In the genomic region with DNA sequence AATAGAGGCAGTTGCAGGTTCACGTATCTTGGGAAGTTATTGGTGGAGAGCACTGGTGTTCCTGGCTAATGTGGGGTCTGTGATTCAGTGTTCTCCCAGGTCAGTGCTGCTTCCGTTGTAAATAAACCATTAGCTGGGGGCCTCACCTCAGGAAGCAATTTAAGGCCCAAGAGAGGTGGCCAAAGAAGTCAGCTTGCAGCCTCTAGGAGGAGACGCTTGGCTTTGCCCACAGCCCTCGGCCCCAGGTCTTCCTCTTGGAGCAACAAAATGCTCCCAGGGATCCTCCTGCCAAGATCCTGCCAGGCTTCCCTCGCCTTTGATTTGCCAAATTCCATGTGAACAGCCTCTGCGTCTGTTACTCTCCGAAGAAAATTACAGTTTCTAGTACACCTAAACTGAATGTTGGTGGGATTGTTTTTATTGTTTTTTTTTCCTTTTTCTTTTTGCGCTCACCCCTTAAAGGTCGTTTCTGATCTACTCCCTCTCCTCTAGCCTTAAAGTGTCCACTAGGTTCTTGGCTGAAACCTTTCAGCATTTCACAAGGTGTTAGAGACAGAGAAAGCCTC, we compare ENCODE assay signal across 1 cellular context.
TF ChIP-seq lines count a peak whose summit lies in the region.

No MANE protein-coding gene starts in this region.

TF ChIP-seq in HepG2, 621 proteins besides CTCF, POLR2A, EP300 and RAD21 (continued from another document and continues in another):
- TF ChIP-seq, protein P1, sequence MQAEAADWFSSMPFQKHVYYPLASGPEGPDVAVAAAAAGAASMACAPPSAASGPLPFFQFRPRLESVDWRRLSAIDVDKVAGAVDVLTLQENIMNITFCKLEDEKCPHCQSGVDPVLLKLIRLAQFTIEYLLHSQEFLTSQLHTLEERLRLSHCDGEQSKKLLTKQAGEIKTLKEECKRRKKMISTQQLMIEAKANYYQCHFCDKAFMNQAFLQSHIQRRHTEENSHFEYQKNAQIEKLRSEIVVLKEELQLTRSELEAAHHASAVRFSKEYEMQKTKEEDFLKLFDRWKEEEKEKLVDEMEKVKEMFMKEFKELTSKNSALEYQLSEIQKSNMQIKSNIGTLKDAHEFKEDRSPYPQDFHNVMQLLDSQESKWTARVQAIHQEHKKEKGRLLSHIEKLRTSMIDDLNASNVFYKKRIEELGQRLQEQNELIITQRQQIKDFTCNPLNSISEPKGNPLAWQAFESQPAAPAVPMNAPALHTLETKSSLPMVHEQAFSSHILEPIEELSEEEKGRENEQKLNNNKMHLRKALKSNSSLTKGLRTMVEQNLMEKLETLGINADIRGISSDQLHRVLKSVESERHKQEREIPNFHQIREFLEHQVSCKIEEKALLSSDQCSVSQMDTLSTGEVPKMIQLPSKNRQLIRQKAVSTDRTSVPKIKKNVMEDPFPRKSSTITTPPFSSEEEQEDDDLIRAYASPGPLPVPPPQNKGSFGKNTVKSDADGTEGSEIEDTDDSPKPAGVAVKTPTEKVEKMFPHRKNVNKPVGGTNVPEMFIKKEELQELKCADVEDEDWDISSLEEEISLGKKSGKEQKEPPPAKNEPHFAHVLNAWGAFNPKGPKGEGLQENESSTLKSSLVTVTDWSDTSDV (CRISPR knock-in tag; IDR thresholded peaks at IDR 0.05): no peak
- TF ChIP-seq SYNCRIP (IDR thresholded peaks at IDR 0.05; ENCODE audit: insufficient read depth, low read depth, low read length) (no peak), ZNF274 (CRISPR knock-in tag; IDR thresholded peaks at IDR 0.05) (no peak), FOXA1 (IDR thresholded peaks at IDR 0.05) (no peak), FOXA1 (CRISPR knock-in tag; IDR thresholded peaks at IDR 0.05) (no peak), ELF3 (CRISPR knock-in tag; IDR thresholded peaks at IDR 0.05) (no peak), POLR2AphosphoS5 (IDR thresholded peaks at IDR 0.05; ENCODE audit: low read depth, low read length) (no peak), EHMT2 (IDR thresholded peaks at IDR 0.05; ENCODE audit: borderline replicate concordance, low read depth, low read length) (no peak), JUN (CRISPR knock-in tag; IDR thresholded peaks at IDR 0.05) (no peak), ZNF20 (CRISPR knock-in tag; IDR thresholded peaks at IDR 0.05) (no peak), REPIN1 (CRISPR knock-in tag; IDR thresholded peaks at IDR 0.05; ENCODE audit: borderline replicate concordance, low read depth) (no peak), MED1 (CRISPR knock-in tag; IDR thresholded peaks at IDR 0.05) (no peak), SIN3A (IDR thresholded peaks at IDR 0.05; ENCODE audit: borderline replicate concordance, low read depth, low read length) (no peak), ZMYM4 (CRISPR knock-in tag; IDR thresholded peaks at IDR 0.05) (peak; percentile 19; the same call in 1 of the 2 replicates), PRPF4 (IDR thresholded peaks at IDR 0.05; ENCODE audit: low read depth, low read length, poor library complexity, severe bottlenecking) (no peak), MATR3 (CRISPR knock-in tag; IDR thresholded peaks at IDR 0.05) (no peak), MIER3 (CRISPR knock-in tag; IDR thresholded peaks at IDR 0.05; ENCODE audit: borderline replicate concordance) (no peak), HNRNPUL1 (IDR thresholded peaks at IDR 0.05; ENCODE audit: low read depth, low read length) (no peak), ZNF343 (CRISPR knock-in tag; IDR thresholded peaks at IDR 0.05) (no peak), ZKSCAN1 (IDR thresholded peaks at IDR 0.05; ENCODE audit: low read length) (no peak), FIP1L1 (IDR thresholded peaks at IDR 0.05; ENCODE audit: borderline replicate concordance, insufficient read depth, low read depth, low read length) (no peak), THYN1 (CRISPR knock-in tag; IDR thresholded peaks at IDR 0.05; ENCODE audit: borderline replicate concordance, low read depth) (no peak), EEA1 (CRISPR knock-in tag; IDR thresholded peaks at IDR 0.05; ENCODE audit: borderline replicate concordance) (no peak), RXRB (CRISPR knock-in tag; IDR thresholded peaks at IDR 0.05; ENCODE audit: borderline replicate concordance) (peak; percentile 34; the same call in 1 of the 2 replicates), ZNF326 (CRISPR knock-in tag; IDR thresholded peaks at IDR 0.05; ENCODE audit: borderline replicate concordance) (no peak)
- TF ChIP-seq, protein P2, sequence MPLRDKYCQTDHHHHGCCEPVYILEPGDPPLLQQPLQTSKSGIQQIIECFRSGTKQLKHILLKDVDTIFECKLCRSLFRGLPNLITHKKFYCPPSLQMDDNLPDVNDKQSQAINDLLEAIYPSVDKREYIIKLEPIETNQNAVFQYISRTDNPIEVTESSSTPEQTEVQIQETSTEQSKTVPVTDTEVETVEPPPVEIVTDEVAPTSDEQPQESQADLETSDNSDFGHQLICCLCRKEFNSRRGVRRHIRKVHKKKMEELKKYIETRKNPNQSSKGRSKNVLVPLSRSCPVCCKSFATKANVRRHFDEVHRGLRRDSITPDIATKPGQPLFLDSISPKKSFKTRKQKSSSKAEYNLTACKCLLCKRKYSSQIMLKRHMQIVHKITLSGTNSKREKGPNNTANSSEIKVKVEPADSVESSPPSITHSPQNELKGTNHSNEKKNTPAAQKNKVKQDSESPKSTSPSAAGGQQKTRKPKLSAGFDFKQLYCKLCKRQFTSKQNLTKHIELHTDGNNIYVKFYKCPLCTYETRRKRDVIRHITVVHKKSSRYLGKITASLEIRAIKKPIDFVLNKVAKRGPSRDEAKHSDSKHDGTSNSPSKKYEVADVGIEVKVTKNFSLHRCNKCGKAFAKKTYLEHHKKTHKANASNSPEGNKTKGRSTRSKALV (CRISPR knock-in tag; IDR thresholded peaks at IDR 0.05): no peak
- TF ChIP-seq, protein P3, sequence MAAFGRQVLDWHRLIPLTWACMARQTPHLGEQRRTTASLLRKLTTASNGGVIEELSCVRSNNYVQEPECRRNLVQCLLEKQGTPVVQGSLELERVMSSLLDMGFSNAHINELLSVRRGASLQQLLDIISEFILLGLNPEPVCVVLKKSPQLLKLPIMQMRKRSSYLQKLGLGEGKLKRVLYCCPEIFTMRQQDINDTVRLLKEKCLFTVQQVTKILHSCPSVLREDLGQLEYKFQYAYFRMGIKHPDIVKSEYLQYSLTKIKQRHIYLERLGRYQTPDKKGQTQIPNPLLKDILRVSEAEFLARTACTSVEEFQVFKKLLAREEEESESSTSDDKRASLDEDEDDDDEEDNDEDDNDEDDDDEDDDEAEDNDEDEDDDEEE (CRISPR knock-in tag; IDR thresholded peaks at IDR 0.05): 0 out of 2 replicates have a peak, but pooled peaks have one; percentile 13
- TF ChIP-seq, protein P4, sequence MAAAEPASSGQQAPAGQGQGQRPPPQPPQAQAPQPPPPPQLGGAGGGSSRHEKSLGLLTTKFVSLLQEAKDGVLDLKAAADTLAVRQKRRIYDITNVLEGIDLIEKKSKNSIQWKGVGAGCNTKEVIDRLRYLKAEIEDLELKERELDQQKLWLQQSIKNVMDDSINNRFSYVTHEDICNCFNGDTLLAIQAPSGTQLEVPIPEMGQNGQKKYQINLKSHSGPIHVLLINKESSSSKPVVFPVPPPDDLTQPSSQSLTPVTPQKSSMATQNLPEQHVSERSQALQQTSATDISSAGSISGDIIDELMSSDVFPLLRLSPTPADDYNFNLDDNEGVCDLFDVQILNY (CRISPR knock-in tag; conservative IDR thresholded peaks at IDR 0.05): no peak
- TF ChIP-seq, protein P5, sequence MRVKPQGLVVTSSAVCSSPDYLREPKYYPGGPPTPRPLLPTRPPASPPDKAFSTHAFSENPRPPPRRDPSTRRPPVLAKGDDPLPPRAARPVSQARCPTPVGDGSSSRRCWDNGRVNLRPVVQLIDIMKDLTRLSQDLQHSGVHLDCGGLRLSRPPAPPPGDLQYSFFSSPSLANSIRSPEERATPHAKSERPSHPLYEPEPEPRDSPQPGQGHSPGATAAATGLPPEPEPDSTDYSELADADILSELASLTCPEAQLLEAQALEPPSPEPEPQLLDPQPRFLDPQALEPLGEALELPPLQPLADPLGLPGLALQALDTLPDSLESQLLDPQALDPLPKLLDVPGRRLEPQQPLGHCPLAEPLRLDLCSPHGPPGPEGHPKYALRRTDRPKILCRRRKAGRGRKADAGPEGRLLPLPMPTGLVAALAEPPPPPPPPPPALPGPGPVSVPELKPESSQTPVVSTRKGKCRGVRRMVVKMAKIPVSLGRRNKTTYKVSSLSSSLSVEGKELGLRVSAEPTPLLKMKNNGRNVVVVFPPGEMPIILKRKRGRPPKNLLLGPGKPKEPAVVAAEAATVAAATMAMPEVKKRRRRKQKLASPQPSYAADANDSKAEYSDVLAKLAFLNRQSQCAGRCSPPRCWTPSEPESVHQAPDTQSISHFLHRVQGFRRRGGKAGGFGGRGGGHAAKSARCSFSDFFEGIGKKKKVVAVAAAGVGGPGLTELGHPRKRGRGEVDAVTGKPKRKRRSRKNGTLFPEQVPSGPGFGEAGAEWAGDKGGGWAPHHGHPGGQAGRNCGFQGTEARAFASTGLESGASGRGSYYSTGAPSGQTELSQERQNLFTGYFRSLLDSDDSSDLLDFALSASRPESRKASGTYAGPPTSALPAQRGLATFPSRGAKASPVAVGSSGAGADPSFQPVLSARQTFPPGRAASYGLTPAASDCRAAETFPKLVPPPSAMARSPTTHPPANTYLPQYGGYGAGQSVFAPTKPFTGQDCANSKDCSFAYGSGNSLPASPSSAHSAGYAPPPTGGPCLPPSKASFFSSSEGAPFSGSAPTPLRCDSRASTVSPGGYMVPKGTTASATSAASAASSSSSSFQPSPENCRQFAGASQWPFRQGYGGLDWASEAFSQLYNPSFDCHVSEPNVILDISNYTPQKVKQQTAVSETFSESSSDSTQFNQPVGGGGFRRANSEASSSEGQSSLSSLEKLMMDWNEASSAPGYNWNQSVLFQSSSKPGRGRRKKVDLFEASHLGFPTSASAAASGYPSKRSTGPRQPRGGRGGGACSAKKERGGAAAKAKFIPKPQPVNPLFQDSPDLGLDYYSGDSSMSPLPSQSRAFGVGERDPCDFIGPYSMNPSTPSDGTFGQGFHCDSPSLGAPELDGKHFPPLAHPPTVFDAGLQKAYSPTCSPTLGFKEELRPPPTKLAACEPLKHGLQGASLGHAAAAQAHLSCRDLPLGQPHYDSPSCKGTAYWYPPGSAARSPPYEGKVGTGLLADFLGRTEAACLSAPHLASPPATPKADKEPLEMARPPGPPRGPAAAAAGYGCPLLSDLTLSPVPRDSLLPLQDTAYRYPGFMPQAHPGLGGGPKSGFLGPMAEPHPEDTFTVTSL (CRISPR knock-in tag; IDR thresholded peaks at IDR 0.05; ENCODE audit: borderline replicate concordance): no peak
- TF ChIP-seq, protein P6, sequence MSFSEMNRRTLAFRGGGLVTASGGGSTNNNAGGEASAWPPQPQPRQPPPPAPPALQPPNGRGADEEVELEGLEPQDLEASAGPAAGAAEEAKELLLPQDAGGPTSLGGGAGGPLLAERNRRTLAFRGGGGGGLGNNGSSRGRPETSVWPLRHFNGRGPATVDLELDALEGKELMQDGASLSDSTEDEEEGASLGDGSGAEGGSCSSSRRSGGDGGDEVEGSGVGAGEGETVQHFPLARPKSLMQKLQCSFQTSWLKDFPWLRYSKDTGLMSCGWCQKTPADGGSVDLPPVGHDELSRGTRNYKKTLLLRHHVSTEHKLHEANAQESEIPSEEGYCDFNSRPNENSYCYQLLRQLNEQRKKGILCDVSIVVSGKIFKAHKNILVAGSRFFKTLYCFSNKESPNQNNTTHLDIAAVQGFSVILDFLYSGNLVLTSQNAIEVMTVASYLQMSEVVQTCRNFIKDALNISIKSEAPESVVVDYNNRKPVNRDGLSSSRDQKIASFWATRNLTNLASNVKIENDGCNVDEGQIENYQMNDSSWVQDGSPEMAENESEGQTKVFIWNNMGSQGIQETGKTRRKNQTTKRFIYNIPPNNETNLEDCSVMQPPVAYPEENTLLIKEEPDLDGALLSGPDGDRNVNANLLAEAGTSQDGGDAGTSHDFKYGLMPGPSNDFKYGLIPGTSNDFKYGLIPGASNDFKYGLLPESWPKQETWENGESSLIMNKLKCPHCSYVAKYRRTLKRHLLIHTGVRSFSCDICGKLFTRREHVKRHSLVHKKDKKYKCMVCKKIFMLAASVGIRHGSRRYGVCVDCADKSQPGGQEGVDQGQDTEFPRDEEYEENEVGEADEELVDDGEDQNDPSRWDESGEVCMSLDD (CRISPR knock-in tag; IDR thresholded peaks at IDR 0.05; ENCODE audit: borderline replicate concordance): no peak
- TF ChIP-seq, protein P7, sequence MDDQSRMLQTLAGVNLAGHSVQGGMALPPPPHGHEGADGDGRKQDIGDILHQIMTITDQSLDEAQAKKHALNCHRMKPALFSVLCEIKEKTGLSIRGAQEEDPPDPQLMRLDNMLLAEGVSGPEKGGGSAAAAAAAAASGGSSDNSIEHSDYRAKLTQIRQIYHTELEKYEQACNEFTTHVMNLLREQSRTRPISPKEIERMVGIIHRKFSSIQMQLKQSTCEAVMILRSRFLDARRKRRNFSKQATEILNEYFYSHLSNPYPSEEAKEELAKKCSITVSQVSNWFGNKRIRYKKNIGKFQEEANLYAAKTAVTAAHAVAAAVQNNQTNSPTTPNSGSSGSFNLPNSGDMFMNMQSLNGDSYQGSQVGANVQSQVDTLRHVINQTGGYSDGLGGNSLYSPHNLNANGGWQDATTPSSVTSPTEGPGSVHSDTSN (CRISPR knock-in tag; IDR thresholded peaks at IDR 0.05; ENCODE audit: borderline replicate concordance): no peak
- TF ChIP-seq, protein P8, sequence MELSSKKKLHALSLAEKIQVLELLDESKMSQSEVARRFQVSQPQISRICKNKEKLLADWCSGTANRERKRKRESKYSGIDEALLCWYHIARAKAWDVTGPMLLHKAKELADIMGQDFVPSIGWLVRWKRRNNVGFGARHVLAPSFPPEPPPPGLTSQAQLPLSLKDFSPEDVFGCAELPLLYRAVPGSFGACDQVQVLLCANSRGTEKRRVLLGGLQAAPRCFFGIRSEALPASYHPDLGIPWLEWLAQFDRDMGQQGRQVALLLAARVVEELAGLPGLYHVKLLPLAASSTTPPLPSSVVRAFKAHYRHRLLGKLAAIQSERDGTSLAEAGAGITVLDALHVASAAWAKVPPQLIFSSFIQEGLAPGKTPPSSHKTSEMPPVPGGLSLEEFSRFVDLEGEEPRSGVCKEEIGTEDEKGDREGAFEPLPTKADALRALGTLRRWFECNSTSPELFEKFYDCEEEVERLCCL (CRISPR knock-in tag; IDR thresholded peaks at IDR 0.05; ENCODE audit: borderline replicate concordance): no peak
- TF ChIP-seq, protein P9, sequence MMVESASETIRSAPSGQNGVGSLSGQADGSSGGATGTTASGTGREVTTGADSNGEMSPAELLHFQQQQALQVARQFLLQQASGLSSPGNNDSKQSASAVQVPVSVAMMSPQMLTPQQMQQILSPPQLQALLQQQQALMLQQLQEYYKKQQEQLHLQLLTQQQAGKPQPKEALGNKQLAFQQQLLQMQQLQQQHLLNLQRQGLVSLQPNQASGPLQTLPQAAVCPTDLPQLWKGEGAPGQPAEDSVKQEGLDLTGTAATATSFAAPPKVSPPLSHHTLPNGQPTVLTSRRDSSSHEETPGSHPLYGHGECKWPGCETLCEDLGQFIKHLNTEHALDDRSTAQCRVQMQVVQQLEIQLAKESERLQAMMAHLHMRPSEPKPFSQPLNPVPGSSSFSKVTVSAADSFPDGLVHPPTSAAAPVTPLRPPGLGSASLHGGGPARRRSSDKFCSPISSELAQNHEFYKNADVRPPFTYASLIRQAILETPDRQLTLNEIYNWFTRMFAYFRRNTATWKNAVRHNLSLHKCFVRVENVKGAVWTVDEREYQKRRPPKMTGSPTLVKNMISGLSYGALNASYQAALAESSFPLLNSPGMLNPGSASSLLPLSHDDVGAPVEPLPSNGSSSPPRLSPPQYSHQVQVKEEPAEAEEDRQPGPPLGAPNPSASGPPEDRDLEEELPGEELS (CRISPR knock-in tag; IDR thresholded peaks at IDR 0.05): no peak
- TF ChIP-seq, protein P10, sequence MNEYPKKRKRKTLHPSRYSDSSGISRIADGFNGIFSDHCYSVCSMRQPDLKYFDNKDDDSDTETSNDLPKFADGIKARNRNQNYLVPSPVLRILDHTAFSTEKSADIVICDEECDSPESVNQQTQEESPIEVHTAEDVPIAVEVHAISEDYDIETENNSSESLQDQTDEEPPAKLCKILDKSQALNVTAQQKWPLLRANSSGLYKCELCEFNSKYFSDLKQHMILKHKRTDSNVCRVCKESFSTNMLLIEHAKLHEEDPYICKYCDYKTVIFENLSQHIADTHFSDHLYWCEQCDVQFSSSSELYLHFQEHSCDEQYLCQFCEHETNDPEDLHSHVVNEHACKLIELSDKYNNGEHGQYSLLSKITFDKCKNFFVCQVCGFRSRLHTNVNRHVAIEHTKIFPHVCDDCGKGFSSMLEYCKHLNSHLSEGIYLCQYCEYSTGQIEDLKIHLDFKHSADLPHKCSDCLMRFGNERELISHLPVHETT (CRISPR knock-in tag; conservative IDR thresholded peaks at IDR 0.05): no peak
